In the genomic region with DNA sequence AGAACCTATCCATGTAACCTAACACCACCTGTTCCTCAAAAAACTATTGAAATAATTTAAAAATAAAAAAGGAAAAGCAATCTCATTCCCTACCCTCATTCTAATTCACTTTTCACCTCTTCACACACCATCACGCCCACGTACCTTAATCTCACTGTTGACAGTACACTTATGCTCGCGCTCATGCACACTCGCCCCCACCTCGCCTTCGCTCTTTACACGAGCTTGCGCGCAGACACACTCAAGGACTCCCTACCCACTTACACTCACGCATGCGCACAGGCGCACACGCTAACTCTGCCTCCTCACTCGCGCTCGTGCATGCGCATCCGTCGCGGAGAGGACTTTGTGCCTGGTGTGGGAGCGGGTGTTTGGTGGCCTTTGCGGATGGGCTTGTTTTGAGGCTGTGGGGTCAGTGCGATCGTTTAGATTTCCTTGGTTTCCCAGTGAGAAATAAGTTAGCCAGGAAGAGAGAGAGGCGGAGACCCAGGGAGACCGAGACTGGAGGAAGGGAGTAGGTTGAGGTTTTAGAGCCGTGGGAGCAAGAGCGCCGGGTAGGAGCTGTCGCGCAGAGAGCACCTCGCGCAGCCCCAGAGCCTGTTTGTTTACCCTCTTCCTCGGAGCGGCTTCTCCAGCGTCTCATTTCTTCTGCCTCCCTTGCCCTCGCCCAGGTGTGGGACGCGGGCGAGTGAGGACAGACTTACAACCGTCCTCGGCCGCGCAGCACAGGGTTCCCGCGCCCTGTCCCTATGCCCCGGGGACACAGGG, we compare ENCODE assay signal across 9 cellular contexts. TPM values are rescaled to one million over a fixed set of nuclear protein-coding genes. Genes with fewer than 3 reads are reported as not detected.
A peak's percentile ranks its signal among the peaks of the same experiment; 100 is the strongest.
DNase-seq lines count a peak whose midpoint lies in the region; ATAC-seq and TF ChIP-seq lines count a peak whose summit lies in the region.
"Had no signal": no experiment of that assay in that cellular context is flagged by ENCODE, and none has a peak within 500 bp of the region (broad histone marks: within the 10 kb centered on the region; RNA-seq: fewer than 3 reads in every experiment).

No MANE protein-coding gene starts in this region.

- H3K4me1 ChIP-seq in RWPE2 (ENCODE audit: insufficient read depth, poor library complexity, severe bottlenecking) (no peaks in the 10 kb centered on the region), testis (no peaks in the 10 kb centered on the region)

- intact Hi-C loops in testis (cut with DNase I; ENCODE audit: low total_unique reads), result no loop called here

- TF ChIP-seq CTCF in RWPE2 (IDR thresholded peaks at IDR 0.05; ENCODE audit: poor library complexity, severe bottlenecking) (no peak), omental fat pad (IDR thresholded peaks at IDR 0.05) (no peak), testis (IDR thresholded peaks at IDR 0.05) (no peak)

- ATAC-seq in GM19468 (IDR thresholded peaks at IDR 0.05; ENCODE audit: extremely low read depth, unreplicated experiment) (peak; percentile 80), RWPE2 (ENCODE audit: low read depth) (peak; percentile 75), omental fat pad (ENCODE audit: low FRiP score) (peak; percentile 68)

- H3K9me3 ChIP-seq in RWPE2 (ENCODE audit: severe bottlenecking) (no peaks in the 10 kb centered on the region), testis (no peaks in the 10 kb centered on the region)

- no peaks in the 10 kb centered on the region for H3K27me3 ChIP-seq in RWPE2 (ENCODE audit: insufficient read depth, poor library complexity, severe bottlenecking)
- H3K27me3 ChIP-seq in testis, result no peaks in the 10 kb centered on the region

- H3K36me3 ChIP-seq in RWPE2 (ENCODE audit: low read depth) (no peaks in the 10 kb centered on the region), testis (ENCODE audit: low read depth, missing control alignments) (no peaks in the 10 kb centered on the region)

- no peak overlapping the region for H3K27ac ChIP-seq in RWPE2 (ENCODE audit: poor library complexity, severe bottlenecking)
- H3K27ac ChIP-seq in testis, result peak overlapping the region in 1 of 2 donors; percentile 26

- 0 to 2% methylated on average over 42 to 48 of the region's 48 CpGs for WGBS in testis, 2 donors

- H3K4me3 ChIP-seq in RWPE2 (ENCODE audit: severe bottlenecking) (peak overlapping the region; percentile 31), testis (peak overlapping the region; percentile 33 to 47)

- peak; percentile 76 for DNase-seq in CMK (ENCODE audit: low read depth)
- DNase-seq in HuH-7.5 (ENCODE audit: low spot score), result peak; percentile 91
- DNase-seq in RWPE2 (ENCODE audit: low spot score), result no peak
- peak; percentile 79 for DNase-seq in activated naive CD4-positive, alpha-beta T cell treated with Interleukin-2 at 50 U/mL for 16 hours
- DNase-seq in glomerular visceral epithelial cell (ENCODE audit: extremely low spot score), result peak; percentile 68
- DNase-seq in omental fat pad (ENCODE audit: low spot score), result no peak
- peak; percentile 90 for DNase-seq in testis

- no peak for TF ChIP-seq POLR2A in testis (IDR thresholded peaks at IDR 0.05)

RNA-seq across cellular contexts. Expression of gene GSX2, which starts 8.1 kb away (rescaled TPM):
- total RNA-seq in omental fat pad (not detected), testis (1 to 10 TPM; 1.8 to 2.0 TPM)
- 1.1 TPM for polyA plus RNA-seq in testis (ENCODE audit: insufficient read depth, low read depth, low replicate concordance)
- total RNA-seq: T-helper 1 cell treated with Interleukin-12 subunit alpha and Interleukin-12 subunit beta and Interleukin-4 antibody, amounts not matched to agents 30 ng/mL and 1 ng/mL, for 36 hours had no signal

RNA-seq across cellular contexts. Expression of gene CHIC2, which starts 27.4 kb away (rescaled TPM):
- 10 to 100 TPM; 25.2 to 65.2 (median 41.4) TPM for total RNA-seq in omental fat pad
- 100 to 1,000 TPM; 113 to 129 TPM for total RNA-seq in testis
- polyA plus RNA-seq in testis (ENCODE audit: insufficient read depth, low read depth, low replicate concordance), result 83.4 TPM

Comparison
In these comparisons a context has a peak if more than half of its experiments do, and no peak if none do; other contexts are left out.
1. DNase-seq: peak in CMK (single experiment), HuH-7.5 (single experiment), activated naive CD4-positive, alpha-beta T cell treated with Interleukin-2 at 50 U/mL for 16 hours (single experiment), glomerular visceral epithelial cell (single experiment) and testis (single experiment); none in RWPE2 (single experiment) and omental fat pad (single experiment).
2. Peak in every context shown above with its lines, with median percentiles within 50 percentile points of each other: ATAC-seq.